ENCODE assay signal across 15 cellular contexts in genomic region chr7:142125576-142125975, GRCh38. TPM values are rescaled to one million over a fixed set of nuclear protein-coding genes. Genes with fewer than 3 reads are reported as not detected.
A peak's percentile ranks its signal among the peaks of the same experiment; 100 is the strongest.
DNase-seq lines count a peak whose midpoint lies in the region; TF ChIP-seq lines count a peak whose summit lies in the region.
"Had no signal": no experiment of that assay in that cellular context is flagged by ENCODE, and none has a peak within 500 bp of the region (broad histone marks: within the 10 kb centered on the region; RNA-seq: fewer than 3 reads in every experiment).

No MANE protein-coding gene starts in this region.

- H3K27me3 Mint-ChIP-seq in Calu3 (ENCODE audit: unreplicated experiment) (no peaks in the 10 kb centered on the region), type B pancreatic cell (no peaks in the 10 kb centered on the region)

- DNase-seq in Calu3 (no peak), MV-4-11 (lab: John Stamatoyannopoulos, UW) (peak; percentile 9), epithelial cell of esophagus (ENCODE audit: low read depth) (peak; percentile 47), GM10266 (ENCODE audit: extremely low spot score) (no peak), ureter (ENCODE audit: low spot score) (no peak), type B pancreatic cell (ENCODE audit: extremely low spot score, unreplicated experiment) (no peak)
- DNase-seq: CD4-positive, alpha-beta memory T cell; DMS79 treated with DMSO at 0.1 percent for 48 hours; GF-D8; H9 had no signal

- H3K9me3 Mint-ChIP-seq in Calu3 (ENCODE audit: low read depth, unreplicated experiment) (peaks cover 6% of the 10 kb centered on the region), type B pancreatic cell (no peaks in the 10 kb centered on the region)
- H3K9me3 Mint-ChIP-seq: H9 had no signal

- no peak for TF ChIP-seq CTCF in Calu3 (IDR thresholded peaks at IDR 0.05; ENCODE audit: unreplicated experiment)
- no peak for TF ChIP-seq CTCF in epithelial cell of esophagus (IDR thresholded peaks at IDR 0.05; ENCODE audit: insufficient read depth, low read depth, low read length, missing control alignments)
- TF ChIP-seq CTCF in GM10266 (IDR thresholded peaks at IDR 0.05; ENCODE audit: control insufficient read depth, insufficient read depth, low read depth, missing control alignments) = no peak
- TF ChIP-seq CTCF in type B pancreatic cell (conservative IDR thresholded peaks at IDR 0.05) = no peak

- H3K4me3 ChIP-seq in epithelial cell of esophagus (ENCODE audit: low read length) = no peak overlapping the region
- H3K4me3 ChIP-seq: BLaER1, GM12878 had no signal

- no TSS peak for BruUV-seq in Calu3 (replicated peaks; lab: Mats Ljungman, UMichigan)

- intact Hi-C loops in Calu3 (cut with micrococcal nuclease; ENCODE audit: unreplicated experiment) = no loop called here

- H3K36me3 Mint-ChIP-seq in Calu3 (ENCODE audit: insufficient read depth, unreplicated experiment) (peaks cover 33% of the 10 kb centered on the region), type B pancreatic cell (no peaks in the 10 kb centered on the region)
- H3K36me3 Mint-ChIP-seq: CD14-positive monocyte; CD4-positive, alpha-beta memory T cell had no signal

- CTCF ChIA-PET in Calu3 (lab: Charles Lee) = no interaction called here

- H3K4me3 Mint-ChIP-seq in Calu3 (ENCODE audit: low read depth, unreplicated experiment) (no peak overlapping the region), type B pancreatic cell (no peak overlapping the region)
- H3K4me3 Mint-ChIP-seq: CD14-positive monocyte; CD4-positive, alpha-beta memory T cell; H9 had no signal

- H3K4me1 Mint-ChIP-seq in Calu3 (ENCODE audit: low read depth, unreplicated experiment) (peaks cover 20% of the 10 kb centered on the region), type B pancreatic cell (ENCODE audit: unreplicated experiment) (no peaks in the 10 kb centered on the region)
- H3K4me1 Mint-ChIP-seq: CD4-positive, alpha-beta memory T cell had no signal

- peak overlapping the region; percentile 47 for H3K27ac Mint-ChIP-seq in Calu3 (ENCODE audit: unreplicated experiment)
- H3K27ac Mint-ChIP-seq in type B pancreatic cell = no peak overlapping the region
- H3K27ac Mint-ChIP-seq: CD14-positive monocyte; CD4-positive, alpha-beta memory T cell; H9 had no signal

RNA-seq across cellular contexts. Expression of gene MGAM2, which starts 14.1 kb away (rescaled TPM):
- 69.5 and 124 TPM in 2 replicates for total RNA-seq in Calu3 (2022)
- total RNA-seq in ureter = not detected
- 5.9 and 9.7 TPM in 2 replicates for total RNA-seq in type B pancreatic cell (ENCODE audit: low replicate concordance)
- total RNA-seq: A673; CD4-positive, alpha-beta memory T cell; H1; H9 had no signal

Comparison
In these comparisons a context has a peak if more than half of its experiments do, and no peak if none do; other contexts are left out.
1. DNase-seq: peak in MV-4-11 (single experiment) and epithelial cell of esophagus (single experiment); none in Calu3 (single experiment), GM10266 (single experiment), ureter (single experiment) and type B pancreatic cell (single experiment).